In the genomic region with DNA sequence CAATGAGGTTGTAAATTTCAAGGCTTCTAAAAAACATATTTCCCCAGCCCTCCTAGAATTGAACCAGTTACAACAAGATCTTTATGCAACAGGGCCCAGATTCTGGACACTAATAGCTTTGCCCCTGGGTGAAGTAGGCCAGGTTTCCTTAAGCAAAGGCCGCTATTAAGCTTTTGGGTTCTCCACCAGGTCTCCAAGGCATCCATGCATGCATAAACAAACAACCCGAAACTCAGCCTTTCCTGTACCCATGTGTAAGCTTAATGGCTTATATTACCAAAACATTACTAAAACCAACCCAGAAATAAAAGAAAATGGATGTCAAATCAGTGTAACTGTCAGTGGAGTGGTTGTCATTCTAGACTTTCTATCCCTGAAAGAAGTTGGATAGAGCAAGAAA, we compare ENCODE assay signal across 14 cellular contexts.
"Had no signal": no experiment of that assay in that cellular context is flagged by ENCODE, and none has a peak within 500 bp of the region (broad histone marks: within the 10 kb centered on the region; RNA-seq: fewer than 3 reads in every experiment).

No MANE protein-coding gene starts in this region.

- H3K9me3 ChIP-seq: prostate gland, testis had no signal

- H3K4me1 ChIP-seq: foreskin keratinocyte, prostate gland, testis had no signal

- ATAC-seq: activated CD4-positive, CD25-positive, alpha-beta regulatory T cell treated with anti-CD3 and anti-CD28 coated beads, Interleukin-2, amount 50 U/mL, for 24 hours; foreskin keratinocyte; sciatic nerve; stimulated activated naive CD8-positive, alpha-beta T cell treated with anti-CD3 and anti-CD28 coated beads, Interleukin-15, amount 100 ng/mL, for 72 hours had no signal

- H3K27me3 Mint-ChIP-seq: dendritic cell treated with granulocyte-macrophage colony-stimulating factor and Interleukin-4, amounts not matched to agents 40 ng/mL and 50 ng/mL, for 4 days; stimulated activated naive CD8-positive, alpha-beta T cell treated with anti-CD3 and anti-CD28 coated beads, Interleukin-15, amount 100 ng/mL, for 72 hours had no signal

- H3K4me3 Mint-ChIP-seq: activated naive CD8-positive, alpha-beta T cell treated with anti-CD3 and anti-CD28 coated beads, Interleukin-2, amount 10 ng/mL, durations not matched to agents 7 days and 5 days; dendritic cell treated with granulocyte-macrophage colony-stimulating factor and Interleukin-4, amounts not matched to agents 40 ng/mL and 50 ng/mL, for 4 days; neural crest cell; stimulated activated naive CD8-positive, alpha-beta T cell treated with anti-CD3 and anti-CD28 coated beads, Interleukin-15, amount 100 ng/mL, for 72 hours had no signal

- DNase-seq: activated naive CD4-positive, alpha-beta T cell; activated naive CD8-positive, alpha-beta T cell treated with anti-CD3 and anti-CD28 coated beads, Interleukin-2, amount 10 ng/mL, durations not matched to agents 7 days and 5 days; aorta; effector memory CD4-positive, alpha-beta T cell; foreskin keratinocyte; mammary epithelial cell; stimulated activated naive CD8-positive, alpha-beta T cell treated with anti-CD3 and anti-CD28 coated beads, Interleukin-15, amount 100 ng/mL, for 72 hours; T-helper 9 cell; testis had no signal

- H3K27ac ChIP-seq: foreskin keratinocyte, prostate gland, testis had no signal

- H3K27me3 ChIP-seq: foreskin keratinocyte, testis had no signal

- H3K36me3 Mint-ChIP-seq: activated naive CD8-positive, alpha-beta T cell treated with anti-CD3 and anti-CD28 coated beads, Interleukin-2, amount 10 ng/mL, durations not matched to agents 7 days and 5 days had no signal

- H3K4me3 ChIP-seq: prostate gland, testis had no signal

- H3K27ac Mint-ChIP-seq: activated naive CD8-positive, alpha-beta T cell treated with anti-CD3 and anti-CD28 coated beads, Interleukin-2, amount 10 ng/mL, durations not matched to agents 7 days and 5 days; dendritic cell treated with granulocyte-macrophage colony-stimulating factor and Interleukin-4, amounts not matched to agents 40 ng/mL and 50 ng/mL, for 4 days; stimulated activated naive CD8-positive, alpha-beta T cell treated with anti-CD3 and anti-CD28 coated beads, Interleukin-15, amount 100 ng/mL, for 72 hours had no signal

- H3K36me3 ChIP-seq: prostate gland had no signal

- H3K4me1 Mint-ChIP-seq: activated naive CD8-positive, alpha-beta T cell treated with anti-CD3 and anti-CD28 coated beads, Interleukin-2, amount 10 ng/mL, durations not matched to agents 7 days and 5 days; neural crest cell; stimulated activated naive CD8-positive, alpha-beta T cell treated with anti-CD3 and anti-CD28 coated beads, Interleukin-15, amount 100 ng/mL, for 72 hours had no signal

- H3K9me3 Mint-ChIP-seq: activated naive CD8-positive, alpha-beta T cell treated with anti-CD3 and anti-CD28 coated beads, Interleukin-2, amount 10 ng/mL, durations not matched to agents 7 days and 5 days; dendritic cell treated with granulocyte-macrophage colony-stimulating factor and Interleukin-4, amounts not matched to agents 40 ng/mL and 50 ng/mL, for 4 days; neural crest cell; stimulated activated naive CD8-positive, alpha-beta T cell treated with anti-CD3 and anti-CD28 coated beads, Interleukin-15, amount 100 ng/mL, for 72 hours had no signal
